ENCODE assay signal across 31 cellular contexts in the genomic region with DNA sequence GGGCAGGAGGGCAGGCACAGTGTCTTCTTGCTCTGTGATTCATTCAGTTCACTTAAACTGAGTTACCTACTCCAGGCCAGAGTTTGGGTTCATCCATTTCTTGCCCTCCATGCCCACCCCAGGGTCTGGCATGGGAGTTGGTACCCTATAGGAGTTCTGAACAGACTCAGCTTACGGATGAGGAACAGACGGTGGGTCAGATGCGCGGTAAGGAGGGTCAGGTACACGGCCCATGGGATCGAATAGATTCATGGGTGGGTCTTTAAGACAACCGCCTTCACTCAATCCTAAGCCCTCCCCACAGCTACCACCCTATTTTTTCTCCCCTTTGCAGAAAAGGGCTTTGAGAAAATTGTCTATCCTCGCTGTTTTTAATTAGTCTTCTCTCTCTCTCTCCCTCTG. TPM values are rescaled to one million over a fixed set of nuclear protein-coding genes. Genes with fewer than 3 reads are reported as not detected.
DNase-seq lines count a peak whose midpoint lies in the region; ATAC-seq, FAIRE-seq and TF ChIP-seq lines count a peak whose summit lies in the region.
"Had no signal": no experiment of that assay in that cellular context is flagged by ENCODE, and none has a peak within 500 bp of the region (broad histone marks: within the 10 kb centered on the region; RNA-seq: fewer than 3 reads in every experiment).

No MANE protein-coding gene starts in this region.

- BruUV-seq in HepG2 (replicated peaks; lab: Mats Ljungman, UMichigan): no TSS peak

- H3K9ac ChIP-seq in HepG2 (ENCODE audit: insufficient read depth, low read depth, low read length): no peak overlapping the region
- H3K9ac ChIP-seq: BLaER1 had no signal

- H3K79me2 ChIP-seq in HepG2 (ENCODE audit: insufficient read depth, low read length): no peaks in the 10 kb centered on the region

- WGBS in HepG2 (ENCODE audit: low lambda C conversion rate): 79% methylated on average over 8 of the region's 8 CpGs
- WGBS in right lobe of liver (ENCODE audit: insufficient coverage, low coverage, low lambda C conversion rate, missing lambda C conversion rate): 92% methylated on average over 8 of the region's 8 CpGs

- H3K4me3 Mint-ChIP-seq in naive thymus-derived CD4-positive, alpha-beta T cell: peak overlapping the region in 3 of 10 donors; percentile 20 to 57 (median 48)
- no peak overlapping the region for H3K4me3 Mint-ChIP-seq in natural killer cell
- H3K4me3 Mint-ChIP-seq: activated naive CD8-positive, alpha-beta T cell treated with anti-CD3 and anti-CD28 coated beads for 36 hours had no signal

- H3K27me3 ChIP-seq in HepG2 (ENCODE audit: control insufficient read depth in 1 of 2, insufficient read depth in 2 of 2, low read length in 2 of 2) (no peaks in the 10 kb centered on the region), right lobe of liver (no peaks in the 10 kb centered on the region)
- no peaks in the 10 kb centered on the region for H3K27me3 ChIP-seq in naive thymus-derived CD4-positive, alpha-beta T cell (ENCODE audit: control insufficient read depth in 2 of 2, insufficient read depth in 2 of 2, low read length in 2 of 2)
- H3K27me3 ChIP-seq: ascending aorta, BLaER1, colonic mucosa, tibial artery had no signal

- peak overlapping the region in 7 of 9 donors; percentile 4 to 81 (median 28) for H3K27ac Mint-ChIP-seq in naive thymus-derived CD4-positive, alpha-beta T cell
- no peak overlapping the region for H3K27ac Mint-ChIP-seq in natural killer cell
- H3K27ac Mint-ChIP-seq: activated naive CD8-positive, alpha-beta T cell treated with anti-CD3 and anti-CD28 coated beads for 36 hours; activated T-helper 2 cell treated with anti-CD3 and anti-CD28 coated beads, Interferon-gamma antibody, Interleukin-2, Interleukin-4, amounts not matched to agents 10 μg/mL and 5 μg/mL and 100 μg/mL, durations not matched to agents 14 hours and 24 hours and 36 hours had no signal

- H3K9me3 ChIP-seq in HepG2 (ENCODE audit: low read length): no peaks in the 10 kb centered on the region
- no peaks in the 10 kb centered on the region for H3K9me3 ChIP-seq in right lobe of liver
- no peaks in the 10 kb centered on the region for H3K9me3 ChIP-seq in naive thymus-derived CD4-positive, alpha-beta T cell (ENCODE audit: control insufficient read depth in 2 of 3, low read length in 3 of 3)
- H3K9me3 ChIP-seq: ascending aorta, BLaER1, colonic mucosa, sigmoid colon, tibial artery had no signal

- peaks cover 0 to 3% (median 0%) of the 10 kb centered on the region in 5 donors for H3K36me3 Mint-ChIP-seq in naive thymus-derived CD4-positive, alpha-beta T cell
- no peaks in the 10 kb centered on the region for H3K36me3 Mint-ChIP-seq in natural killer cell
- H3K36me3 Mint-ChIP-seq: activated naive CD8-positive, alpha-beta T cell treated with anti-CD3 and anti-CD28 coated beads for 36 hours had no signal

- H2AFZ ChIP-seq in HepG2 (ENCODE audit: low read length): no peak overlapping the region

- H3K27ac ChIP-seq in HepG2 (ENCODE audit: extremely low read length, insufficient read depth, low read length) (no peak overlapping the region), right lobe of liver (no peak overlapping the region), RWPE1 (peak overlapping the region; percentile 65)
- H3K27ac ChIP-seq in naive thymus-derived CD4-positive, alpha-beta T cell (ENCODE audit: low read depth, low read length): no peak overlapping the region
- H3K27ac ChIP-seq: ascending aorta, BLaER1, colonic mucosa, sigmoid colon, tibial artery had no signal

- TF ChIP-seq CTCF in HepG2 (CRISPR knock-in tag; IDR thresholded peaks at IDR 0.05) (no peak), right lobe of liver (IDR thresholded peaks at IDR 0.05) (no peak), RWPE1 (conservative IDR thresholded peaks at IDR 0.05; ENCODE audit: low read depth) (no peak), natural killer cell (IDR thresholded peaks at IDR 0.05) (no peak)

- H3K36me3 ChIP-seq in HepG2 (replicated peaks in 1 of 2; ENCODE audit: control insufficient read depth in 1 of 2, insufficient read depth in 2 of 2, low read length in 2 of 2) (no peaks in the 10 kb centered on the region), right lobe of liver (no peaks in the 10 kb centered on the region)
- H3K36me3 ChIP-seq in naive thymus-derived CD4-positive, alpha-beta T cell (ENCODE audit: control insufficient read depth in 2 of 3, insufficient read depth in 3 of 3, low read length in 3 of 3): no peaks in the 10 kb centered on the region
- H3K36me3 ChIP-seq: ascending aorta, BLaER1, colonic mucosa, sigmoid colon, tibial artery had no signal

- FAIRE-seq in HepG2 (lab: Jason Lieb, UNC): no peak

- no peak overlapping the region for H3K4me2 ChIP-seq in HepG2 (ENCODE audit: low read depth, low read length)
- H3K4me2 ChIP-seq: BLaER1 had no signal

- TF ChIP-seq RAD21 in HepG2 (CRISPR knock-in tag; IDR thresholded peaks at IDR 0.05): no peak

- H3K27me3 Mint-ChIP-seq in naive thymus-derived CD4-positive, alpha-beta T cell: no peaks in the 10 kb centered on the region
- H3K27me3 Mint-ChIP-seq in natural killer cell (ENCODE audit: low read depth in 2 of 2): peaks cover 0 to 7% of the 10 kb centered on the region in 2 donors
- H3K27me3 Mint-ChIP-seq: activated naive CD8-positive, alpha-beta T cell treated with anti-CD3 and anti-CD28 coated beads for 36 hours had no signal

- H4K20me1 ChIP-seq in HepG2 (ENCODE audit: insufficient read depth, low read length): no peaks in the 10 kb centered on the region
- H4K20me1 ChIP-seq: BLaER1 had no signal

- CTCF ChIA-PET in HepG2 (lab: Yijun Ruan, JAX; ENCODE audit: low intra/inter-chr PET ratio, low total read pairs) (no interaction called here), RWPE1 (lab: Yijun Ruan, JAX) (no interaction called here)
- CTCF ChIA-PET in naive thymus-derived CD4-positive, alpha-beta T cell (lab: Charles Lee): interaction anchor here (2.0 kb wide), 1 partner anchor 112 kb away, joined by 4 read pairs; no protein-coding TSS in a partner anchor

- peaks cover 92% of the 10 kb centered on the region for H3K4me1 ChIP-seq in HepG2 (ENCODE audit: insufficient read depth, low read length)
- H3K4me1 ChIP-seq in right lobe of liver: peaks cover 2 to 51% (median 25%) of the 10 kb centered on the region in 4 donors
- peaks cover 0 to 20% of the 10 kb centered on the region in 2 donors for H3K4me1 ChIP-seq in naive thymus-derived CD4-positive, alpha-beta T cell (ENCODE audit: control insufficient read depth in 2 of 2, insufficient read depth in 2 of 2, low read length in 2 of 2)
- H3K4me1 ChIP-seq: ascending aorta had no signal

- ATAC-seq in HepG2 (no peak), right lobe of liver (no peak), GM18502 (IDR thresholded peaks at IDR 0.05; ENCODE audit: poor library complexity, unreplicated experiment) (no peak), natural killer cell (no peak), HG02884 (IDR thresholded peaks at IDR 0.05; ENCODE audit: unreplicated experiment) (no peak)
- ATAC-seq in naive thymus-derived CD4-positive, alpha-beta T cell: no peak
- ATAC-seq: left lobe of liver had no signal

- peaks cover 26 to 60% (median 49%) of the 10 kb centered on the region in 7 donors for H3K4me1 Mint-ChIP-seq in naive thymus-derived CD4-positive, alpha-beta T cell
- peaks cover 0 to 2% of the 10 kb centered on the region in 2 donors for H3K4me1 Mint-ChIP-seq in natural killer cell

- peaks cover 0 to 1% (median 0%) of the 10 kb centered on the region in 11 donors for H3K9me3 Mint-ChIP-seq in naive thymus-derived CD4-positive, alpha-beta T cell
- H3K9me3 Mint-ChIP-seq in natural killer cell: no peaks in the 10 kb centered on the region
- H3K9me3 Mint-ChIP-seq: activated naive CD8-positive, alpha-beta T cell treated with anti-CD3 and anti-CD28 coated beads for 36 hours; activated T-helper 2 cell treated with anti-CD3 and anti-CD28 coated beads, Interferon-gamma antibody, Interleukin-2, Interleukin-4, amounts not matched to agents 10 μg/mL and 5 μg/mL and 100 μg/mL, durations not matched to agents 14 hours and 24 hours and 36 hours had no signal

- H3K4me3 ChIP-seq in HepG2 (replicated peaks in 1 of 3; ENCODE audit: insufficient read depth in 1 of 3, low read depth in 2 of 3, low read length in 3 of 3) (no peak overlapping the region), right lobe of liver (no peak overlapping the region)
- no peak overlapping the region for H3K4me3 ChIP-seq in naive thymus-derived CD4-positive, alpha-beta T cell (ENCODE audit: low read length)
- H3K4me3 ChIP-seq: ascending aorta, BLaER1, colonic mucosa, sigmoid colon, tibial artery had no signal

- in situ Hi-C loops in HepG2 (cut with HindIII; ENCODE audit: extremely low pct_ligation_motif_present, low pct_unique_long_range_greater_than_20kb): no loop called here

- intact Hi-C loops in HepG2 (cut with micrococcal nuclease; ENCODE audit: unreplicated experiment): no loop called here
- intact Hi-C loops in right lobe of liver (cut with DNase I): no loop called here
- intact Hi-C loops in naive thymus-derived CD4-positive, alpha-beta T cell (cut with micrococcal nuclease): loop anchor here (2.0 to 5.0 kb wide), 2 partner anchors 13 to 95 kb away; a partner anchor contains a TSS
- intact Hi-C loops in natural killer cell (cut with micrococcal nuclease): no loop called here

- TF ChIP-seq POLR2A in HepG2 (IDR thresholded peaks at IDR 0.05; ENCODE audit: insufficient read depth in 1 of 2, low read depth in 2 of 2, low read length in 2 of 2): no peak
- TF ChIP-seq POLR2A in right lobe of liver (IDR thresholded peaks at IDR 0.05): no peak

- TF ChIP-seq EP300 in HepG2 (IDR thresholded peaks at IDR 0.05; ENCODE audit: low read depth in 2 of 2, low read length in 2 of 2) (no peak), HepG2 (CRISPR knock-in tag; IDR thresholded peaks at IDR 0.05; ENCODE audit: borderline replicate concordance) (no peak)

- no peak for DNase-seq in HepG2 (ENCODE audit: low spot score)
- DNase-seq in right lobe of liver: no peak
- DNase-seq in RWPE1 (ENCODE audit: low spot score): no peak
- no peak for DNase-seq in naive thymus-derived CD4-positive, alpha-beta T cell
- no peak for DNase-seq in natural killer cell
- DNase-seq in stimulated activated CD4-positive, alpha-beta T cell treated with anti-CD3 and anti-CD28 coated beads, Interleukin-4, amount 100 ng/mL, for 4 hours: no peak
- DNase-seq: activated CD4-positive, alpha-beta T cell treated with anti-CD3 and anti-CD28 coated beads for 4 hours; activated CD8-positive, alpha-beta memory T cell treated with anti-CD3 and anti-CD28 coated beads for 24 hours; activated naive CD8-positive, alpha-beta T cell treated with anti-CD3 and anti-CD28 coated beads for 36 hours; activated T-cell treated with anti-CD3 and anti-CD28 coated beads for 4 hours; colonic mucosa; COR-L47; DMS79 treated with DMSO at 0.1 percent for 48 hours; effector memory CD4-positive, alpha-beta T cell; GDM1; NCI-H1048; NCI-H187; NCI-H524; OCI-M1; SHP77; sigmoid colon; stimulated activated CD4-positive, alpha-beta T cell treated with anti-CD3 and anti-CD28 coated beads, Interleukin-12 subunit alpha, Interleukin-12 subunit beta, amount 100 ng/mL, for 4 hours; stimulated activated CD4-positive, alpha-beta T cell treated with anti-CD3 and anti-CD28 coated beads, Interleukin-2, amount 100 ng/mL, for 48 hours; T-helper 2 cell; tibial artery had no signal

- POLR2A ChIA-PET in HepG2 (lab: Yijun Ruan, JAX) (interaction anchor here (1.2 to 25.4 kb wide), 3 partner anchors 20 to 39 kb away, joined by 5 to 1587 read pairs (median 128); a partner anchor contains a TSS), RWPE1 (lab: Yijun Ruan, JAX; ENCODE audit: low non-redundant PET) (no interaction called here)
- POLR2A ChIA-PET in naive thymus-derived CD4-positive, alpha-beta T cell (lab: Charles Lee): no interaction called here

RNA-seq across cellular contexts. Expression of a gene that starts 13.1 kb away (rescaled TPM):
- 106 and 115 TPM in 2 replicates for total RNA-seq in HepG2 (2016; rRNA removed; fragmentation: Illumina TruSeq; extraction: Trizol)
- total RNA-seq in HepG2 (2016; cell fraction: cytosol; rRNA removed; fragmentation: Illumina TruSeq; extraction: Trizol; ENCODE audit: low read depth): 40.1 and 45.0 TPM in 2 replicates
- total RNA-seq in HepG2 (2016; cell fraction: insoluble cytoplasmic fraction; rRNA removed; fragmentation: Illumina TruSeq; extraction: Trizol): 106 and 115 TPM in 2 replicates
- 107 and 130 TPM in 2 replicates for total RNA-seq in HepG2 (2016; cell fraction: membrane; rRNA removed; fragmentation: Illumina TruSeq; extraction: Trizol)
- 47.6 and 54.9 TPM in 2 replicates for total RNA-seq in HepG2 (2016; cell fraction: nucleus; rRNA removed; fragmentation: Illumina TruSeq; extraction: Trizol)
- 150 and 241 TPM in 2 replicates for polyA plus RNA-seq in HepG2 (2011; rRNA removed)
- polyA plus RNA-seq in HepG2 (2011; cell fraction: cytosol; rRNA removed): 165 and 177 TPM in 2 replicates
- 122 and 148 TPM in 2 replicates for polyA plus RNA-seq in HepG2 (2011; cell fraction: nucleus; rRNA removed)
- polyA plus RNA-seq in HepG2 (2012): 78.0 and 193 TPM in 2 replicates
- polyA plus RNA-seq in HepG2 (2016; cell fraction: cytosol; fragmentation: Illumina TruSeq; extraction: Trizol; ENCODE audit: low read depth): 33.6 and 42.0 TPM in 2 replicates
- polyA plus RNA-seq in HepG2 (2016; cell fraction: insoluble cytoplasmic fraction; fragmentation: Illumina TruSeq; extraction: Trizol; ENCODE audit: low read depth): 99.1 and 105 TPM in 2 replicates
- 76.6 and 88.5 TPM in 2 replicates for polyA plus RNA-seq in HepG2 (2016; cell fraction: membrane; fragmentation: Illumina TruSeq; extraction: Trizol; ENCODE audit: low read depth)
- 77.9 and 79.0 TPM in 2 replicates for polyA plus RNA-seq in HepG2 (2016; cell fraction: nucleus; fragmentation: Illumina TruSeq; extraction: Trizol; ENCODE audit: insufficient read depth, low read depth)
- polyA minus RNA-seq in HepG2 (2011; rRNA and poly(A)+ RNA removed; ENCODE audit: low replicate concordance): 66.9 and 301 TPM in 2 replicates
- 115 and 151 TPM in 2 replicates for polyA minus RNA-seq in HepG2 (2011; cell fraction: cytosol; rRNA and poly(A)+ RNA removed)
- 35.9 and 65.3 TPM in 2 replicates for polyA minus RNA-seq in HepG2 (2011; cell fraction: nucleus; rRNA and poly(A)+ RNA removed)
- 100 to 1,000 TPM in 2 of 6 experiments, 10 to 100 TPM in 4; 15.1 to 139 (median 34.1) TPM for total RNA-seq in right lobe of liver
- 10 to 100 TPM in 1 of 5 experiments, 1 to 10 TPM in 4; 2.4 to 27.7 (median 9.4) TPM for total RNA-seq in naive thymus-derived CD4-positive, alpha-beta T cell
- 10 to 100 TPM; 12.6 to 16.0 TPM for polyA plus RNA-seq in naive thymus-derived CD4-positive, alpha-beta T cell
- total RNA-seq in natural killer cell: 1 to 10 TPM; 4.0 to 8.9 (median 7.7) TPM
- total RNA-seq: ascending aorta had no signal

RNA-seq across cellular contexts. Expression of a gene that starts 20.6 kb away (rescaled TPM):
- 28.4 and 32.3 TPM in 2 replicates for total RNA-seq in HepG2 (2016; rRNA removed; fragmentation: Illumina TruSeq; extraction: Trizol)
- total RNA-seq in HepG2 (2016; cell fraction: cytosol; rRNA removed; fragmentation: Illumina TruSeq; extraction: Trizol; ENCODE audit: low read depth): 13.5 and 19.5 TPM in 2 replicates
- 26.0 and 33.1 TPM in 2 replicates for total RNA-seq in HepG2 (2016; cell fraction: insoluble cytoplasmic fraction; rRNA removed; fragmentation: Illumina TruSeq; extraction: Trizol)
- 30.9 and 37.0 TPM in 2 replicates for total RNA-seq in HepG2 (2016; cell fraction: membrane; rRNA removed; fragmentation: Illumina TruSeq; extraction: Trizol)
- total RNA-seq in HepG2 (2016; cell fraction: nucleus; rRNA removed; fragmentation: Illumina TruSeq; extraction: Trizol): 18.0 and 19.9 TPM in 2 replicates
- polyA plus RNA-seq in HepG2 (2011; rRNA removed): 49.4 and 63.3 TPM in 2 replicates
- polyA plus RNA-seq in HepG2 (2011; cell fraction: cytosol; rRNA removed): 69.4 and 90.4 TPM in 2 replicates
- polyA plus RNA-seq in HepG2 (2011; cell fraction: nucleus; rRNA removed): 68.6 and 73.2 TPM in 2 replicates
- 32.8 and 45.8 TPM in 2 replicates for polyA plus RNA-seq in HepG2 (2012)
- 30.7 and 34.2 TPM in 2 replicates for polyA plus RNA-seq in HepG2 (2016; cell fraction: cytosol; fragmentation: Illumina TruSeq; extraction: Trizol; ENCODE audit: low read depth)
- 54.0 and 55.2 TPM in 2 replicates for polyA plus RNA-seq in HepG2 (2016; cell fraction: insoluble cytoplasmic fraction; fragmentation: Illumina TruSeq; extraction: Trizol; ENCODE audit: low read depth)
- 61.7 and 66.8 TPM in 2 replicates for polyA plus RNA-seq in HepG2 (2016; cell fraction: membrane; fragmentation: Illumina TruSeq; extraction: Trizol; ENCODE audit: low read depth)
- 79.0 and 79.1 TPM in 2 replicates for polyA plus RNA-seq in HepG2 (2016; cell fraction: nucleus; fragmentation: Illumina TruSeq; extraction: Trizol; ENCODE audit: insufficient read depth, low read depth)
- polyA minus RNA-seq in HepG2 (2011; rRNA and poly(A)+ RNA removed; ENCODE audit: low replicate concordance): 1.6 and 52.5 TPM in 2 replicates
- 32.5 and 33.1 TPM in 2 replicates for polyA minus RNA-seq in HepG2 (2011; cell fraction: cytosol; rRNA and poly(A)+ RNA removed)
- 10.7 and 15.0 TPM in 2 replicates for polyA minus RNA-seq in HepG2 (2011; cell fraction: nucleus; rRNA and poly(A)+ RNA removed)
- 1 to 10 TPM; 1.3 to 4.1 (median 1.9) TPM for total RNA-seq in right lobe of liver
- total RNA-seq in naive thymus-derived CD4-positive, alpha-beta T cell: 1 to 10 TPM in 3 of 5 experiments, under 1 TPM in 2; 0.24 to 2.1 (median 1.3) TPM
- polyA plus RNA-seq in naive thymus-derived CD4-positive, alpha-beta T cell: 1 to 10 TPM; 1.3 to 1.8 TPM
- total RNA-seq in natural killer cell: 1 to 10 TPM; 6.6 to 9.3 (median 8.4) TPM

RNA-seq across cellular contexts. Expression of a gene that starts 40.6 kb away (rescaled TPM):
- total RNA-seq in HepG2 (2016; rRNA removed; fragmentation: Illumina TruSeq; extraction: Trizol): 121 and 149 TPM in 2 replicates
- 176 and 212 TPM in 2 replicates for total RNA-seq in HepG2 (2016; cell fraction: cytosol; rRNA removed; fragmentation: Illumina TruSeq; extraction: Trizol; ENCODE audit: low read depth)
- total RNA-seq in HepG2 (2016; cell fraction: insoluble cytoplasmic fraction; rRNA removed; fragmentation: Illumina TruSeq; extraction: Trizol): 110 and 147 TPM in 2 replicates
- total RNA-seq in HepG2 (2016; cell fraction: membrane; rRNA removed; fragmentation: Illumina TruSeq; extraction: Trizol): 217 and 241 TPM in 2 replicates
- 83.9 and 95.5 TPM in 2 replicates for total RNA-seq in HepG2 (2016; cell fraction: nucleus; rRNA removed; fragmentation: Illumina TruSeq; extraction: Trizol)
- polyA plus RNA-seq in HepG2 (2011; rRNA removed): 215 and 270 TPM in 2 replicates
- polyA plus RNA-seq in HepG2 (2011; cell fraction: cytosol; rRNA removed): 171 and 196 TPM in 2 replicates
- polyA plus RNA-seq in HepG2 (2011; cell fraction: nucleus; rRNA removed): 558 and 618 TPM in 2 replicates
- polyA plus RNA-seq in HepG2 (2012): 207 and 311 TPM in 2 replicates
- 291 and 331 TPM in 2 replicates for polyA plus RNA-seq in HepG2 (2016; cell fraction: cytosol; fragmentation: Illumina TruSeq; extraction: Trizol; ENCODE audit: low read depth)
- 144 and 159 TPM in 2 replicates for polyA plus RNA-seq in HepG2 (2016; cell fraction: insoluble cytoplasmic fraction; fragmentation: Illumina TruSeq; extraction: Trizol; ENCODE audit: low read depth)
- 277 and 299 TPM in 2 replicates for polyA plus RNA-seq in HepG2 (2016; cell fraction: membrane; fragmentation: Illumina TruSeq; extraction: Trizol; ENCODE audit: low read depth)
- 357 and 365 TPM in 2 replicates for polyA plus RNA-seq in HepG2 (2016; cell fraction: nucleus; fragmentation: Illumina TruSeq; extraction: Trizol; ENCODE audit: insufficient read depth, low read depth)
- 36.5 and 119 TPM in 2 replicates for polyA minus RNA-seq in HepG2 (2011; rRNA and poly(A)+ RNA removed; ENCODE audit: low replicate concordance)
- 65.9 and 88.8 TPM in 2 replicates for polyA minus RNA-seq in HepG2 (2011; cell fraction: cytosol; rRNA and poly(A)+ RNA removed)
- polyA minus RNA-seq in HepG2 (2011; cell fraction: nucleus; rRNA and poly(A)+ RNA removed): 102 and 144 TPM in 2 replicates
- 100 to 1,000 TPM in 2 of 6 experiments, 10 to 100 TPM in 4; 63.1 to 113 (median 85.6) TPM for total RNA-seq in right lobe of liver
- total RNA-seq in naive thymus-derived CD4-positive, alpha-beta T cell: 100 to 1,000 TPM in 1 of 5 experiments, 10 to 100 TPM in 4; 70.3 to 153 (median 96.9) TPM
- 10 to 100 TPM; 80.1 to 98.1 TPM for polyA plus RNA-seq in naive thymus-derived CD4-positive, alpha-beta T cell
- 100 to 1,000 TPM; 102 to 131 (median 104) TPM for total RNA-seq in natural killer cell

RNA-seq across cellular contexts. Expression of a gene that starts 42.1 kb away (rescaled TPM):
- 12.1 and 18.7 TPM in 2 replicates for total RNA-seq in HepG2 (2016; rRNA removed; fragmentation: Illumina TruSeq; extraction: Trizol)
- 5.2 and 6.4 TPM in 2 replicates for total RNA-seq in HepG2 (2016; cell fraction: cytosol; rRNA removed; fragmentation: Illumina TruSeq; extraction: Trizol; ENCODE audit: low read depth)
- total RNA-seq in HepG2 (2016; cell fraction: insoluble cytoplasmic fraction; rRNA removed; fragmentation: Illumina TruSeq; extraction: Trizol): 10.8 and 18.0 TPM in 2 replicates
- 19.3 and 22.7 TPM in 2 replicates for total RNA-seq in HepG2 (2016; cell fraction: membrane; rRNA removed; fragmentation: Illumina TruSeq; extraction: Trizol)
- total RNA-seq in HepG2 (2016; cell fraction: nucleus; rRNA removed; fragmentation: Illumina TruSeq; extraction: Trizol): 14.7 and 17.3 TPM in 2 replicates
- 10.0 and 11.5 TPM in 2 replicates for polyA plus RNA-seq in HepG2 (2011; rRNA removed)
- 5.9 and 7.7 TPM in 2 replicates for polyA plus RNA-seq in HepG2 (2011; cell fraction: cytosol; rRNA removed)
- polyA plus RNA-seq in HepG2 (2011; cell fraction: nucleus; rRNA removed): 33.8 and 40.6 TPM in 2 replicates
- 33.1 and 35.1 TPM in 2 replicates for polyA plus RNA-seq in HepG2 (2012)
- 9.1 and 11.5 TPM in 2 replicates for polyA plus RNA-seq in HepG2 (2016; cell fraction: cytosol; fragmentation: Illumina TruSeq; extraction: Trizol; ENCODE audit: low read depth)
- polyA plus RNA-seq in HepG2 (2016; cell fraction: insoluble cytoplasmic fraction; fragmentation: Illumina TruSeq; extraction: Trizol; ENCODE audit: low read depth): 37.4 and 47.0 TPM in 2 replicates
- 35.3 and 38.7 TPM in 2 replicates for polyA plus RNA-seq in HepG2 (2016; cell fraction: membrane; fragmentation: Illumina TruSeq; extraction: Trizol; ENCODE audit: low read depth)
- 63.1 and 67.8 TPM in 2 replicates for polyA plus RNA-seq in HepG2 (2016; cell fraction: nucleus; fragmentation: Illumina TruSeq; extraction: Trizol; ENCODE audit: insufficient read depth, low read depth)
- 2.4 and 12.0 TPM in 2 replicates for polyA minus RNA-seq in HepG2 (2011; rRNA and poly(A)+ RNA removed; ENCODE audit: low replicate concordance)
- 11.2 and 12.0 TPM in 2 replicates for polyA minus RNA-seq in HepG2 (2011; cell fraction: cytosol; rRNA and poly(A)+ RNA removed)
- polyA minus RNA-seq in HepG2 (2011; cell fraction: nucleus; rRNA and poly(A)+ RNA removed): 9.6 and 12.7 TPM in 2 replicates
- 1 to 10 TPM; 3.6 to 6.4 (median 4.6) TPM for total RNA-seq in right lobe of liver
- total RNA-seq in naive thymus-derived CD4-positive, alpha-beta T cell: 10 to 100 TPM in 3 of 5 experiments, 1 to 10 TPM in 2; 4.6 to 15.1 (median 12.3) TPM
- polyA plus RNA-seq in naive thymus-derived CD4-positive, alpha-beta T cell: 1 to 10 TPM in 1 of 2 donors, under 1 TPM in 1; 0.89 to 1.3 TPM
- 1 to 10 TPM; 2.3 to 4.6 (median 2.9) TPM for total RNA-seq in natural killer cell

Comparison
In these comparisons a context has a peak if more than half of its experiments do, and no peak if none do; other contexts are left out.
1. H3K27ac Mint-ChIP-seq: peak in naive thymus-derived CD4-positive, alpha-beta T cell (7 of 9); none in natural killer cell (0 of 2).
2. intact Hi-C loops: an anchor here in naive thymus-derived CD4-positive, alpha-beta T cell (2.0 to 5.0 kb wide); none called in HepG2, right lobe of liver and natural killer cell.